8 cellular contexts compared by ENCODE assay signal in the genomic region with DNA sequence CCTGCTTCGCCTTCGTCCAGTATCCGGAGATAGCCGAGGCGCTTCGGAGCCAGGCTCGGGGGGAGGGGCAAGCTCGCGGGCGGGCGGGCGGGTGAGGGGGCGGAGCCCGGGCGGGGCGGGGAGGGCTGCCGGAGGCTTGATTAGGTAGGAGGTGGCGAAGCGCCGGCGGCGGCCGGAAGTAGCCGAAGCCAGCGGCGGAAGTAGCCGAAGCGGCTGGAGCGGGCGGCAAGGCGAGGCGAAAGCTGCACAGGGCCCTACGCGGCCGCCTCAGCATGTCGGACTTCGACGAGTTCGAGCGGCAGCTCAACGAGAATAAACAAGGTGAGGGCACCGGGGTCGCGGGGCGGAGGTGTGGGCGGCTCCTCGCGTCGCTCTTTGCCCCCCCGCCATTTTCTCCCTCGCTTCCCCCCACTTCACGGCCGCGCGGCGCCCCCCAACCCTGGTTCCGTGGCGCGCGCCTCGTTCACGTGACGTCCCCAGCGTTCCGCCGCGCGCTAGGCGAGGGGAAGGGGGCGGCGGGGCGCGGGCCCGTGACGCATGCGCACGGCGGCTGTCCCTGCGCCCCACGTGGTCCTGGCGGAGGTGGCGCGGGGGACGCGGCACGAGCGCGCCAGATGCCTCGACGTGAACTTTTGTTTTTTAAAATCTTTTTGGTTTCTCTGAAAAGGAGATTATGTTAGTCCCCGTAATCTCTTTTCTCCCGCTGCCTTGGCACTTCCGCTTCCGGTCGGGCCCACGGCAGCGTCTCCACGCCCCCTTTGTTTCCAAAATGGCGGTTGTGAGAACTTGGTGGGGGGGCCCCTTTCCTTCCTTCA. TPM values are rescaled to one million over a fixed set of nuclear protein-coding genes. Genes with fewer than 3 reads are reported as not detected.
A peak's percentile ranks its signal among the peaks of the same experiment; 100 is the strongest.
DNase-seq lines count a peak whose midpoint lies in the region; ATAC-seq and TF ChIP-seq lines count a peak whose summit lies in the region.

Gene U2AF2 (plus strand): TSS at position 203 of the 815 bp plus-strand sequence. CDS start 70 bp downstream, at position 273.

- peak within 1 kb of the TSS; percentile 80 for H3K4me3 ChIP-seq in AG09309 (ENCODE audit: control insufficient read depth, low read depth, low read length)

- no peak for TF ChIP-seq CTCF in AG09309 (IDR thresholded peaks at IDR 0.05; ENCODE audit: control insufficient read depth, insufficient read depth, low read depth, low read length, missing control alignments)

- DNase-seq in AG09309 (ENCODE audit: low read depth) = no peak
- peak; percentile 83 to 99 for DNase-seq in NCI-H446 (lab: John Stamatoyannopoulos, UW)
- peak; percentile 96 for DNase-seq in activated CD4-positive, alpha-beta T cell treated with anti-CD3 and anti-CD28 coated beads for 1 hour
- DNase-seq in cerebellum (ENCODE audit: low spot score) = peak; percentile 99
- peak; percentile 94 for DNase-seq in kidney glomerular epithelial cell (lab: John Stamatoyannopoulos, UW)
- DNase-seq in stimulated activated CD4-positive, alpha-beta T cell treated with anti-CD3 and anti-CD28 coated beads, Interleukin-1b, Interleukin-23, amount 100 ng/mL, for 1 hour (ENCODE audit: low read depth in 2 of 2) = peak; percentile 94 to 98

- ATAC-seq in GM18909 (IDR thresholded peaks at IDR 0.05; ENCODE audit: poor library complexity, unreplicated experiment) = peak; percentile 47
- ATAC-seq in HG03159 (IDR thresholded peaks at IDR 0.05; ENCODE audit: unreplicated experiment) = peak; percentile 38

RNA-seq across cellular contexts. Expression of gene U2AF2, which starts in this region (rescaled TPM):
- total RNA-seq in cerebellum = 52.6 TPM
